ENCODE assay signal across 12 cellular contexts in genomic region chr19:4709440-4710280, GRCh38. TPM values are rescaled to one million over a fixed set of nuclear protein-coding genes. Genes with fewer than 3 reads are reported as not detected.
DNase-seq lines count a peak whose midpoint lies in the region; ATAC-seq and TF ChIP-seq lines count a peak whose summit lies in the region.
"Had no signal": no experiment of that assay in that cellular context is flagged by ENCODE, and none has a peak within 500 bp of the region (broad histone marks: within the 10 kb centered on the region; RNA-seq: fewer than 3 reads in every experiment).

No MANE protein-coding gene starts in this region.

- peaks cover 59% of the 10 kb centered on the region for H3K36me3 ChIP-seq in IMR-90 (ENCODE audit: control insufficient read depth, insufficient read depth, low read length)
- peaks cover 36% of the 10 kb centered on the region for H3K36me3 ChIP-seq in right atrium auricular region

- no peak overlapping the region for H2BK120ac ChIP-seq in IMR-90 (ENCODE audit: low read depth, low read length)

- H4K5ac ChIP-seq in IMR-90 (ENCODE audit: low read depth, low read length): no peak overlapping the region

- BruUV-seq in IMR-90 (replicated peaks; lab: Mats Ljungman, UMichigan): no TSS peak

- H3K27ac Mint-ChIP-seq in activated T-helper 2 cell treated with anti-CD3 and anti-CD28 coated beads, Interferon-gamma antibody, Interleukin-2, Interleukin-4, amounts not matched to agents 10 μg/mL and 5 μg/mL and 100 μg/mL, durations not matched to agents 14 hours and 24 hours and 36 hours: peak overlapping the region; percentile 43
- H3K27ac Mint-ChIP-seq: activated naive CD8-positive, alpha-beta T cell had no signal

- H3K9me3 ChIP-seq in IMR-90 (ENCODE audit: control insufficient read depth, insufficient read depth, low read length) (no peaks in the 10 kb centered on the region), right atrium auricular region (no peaks in the 10 kb centered on the region)

- H3K18ac ChIP-seq in IMR-90 (ENCODE audit: low read depth, low read length): no peak overlapping the region

- H2BK20ac ChIP-seq in IMR-90 (ENCODE audit: low read depth, low read length): no peak overlapping the region

- H3K4me3 ChIP-seq in IMR-90 (ENCODE audit: insufficient read depth, low read depth, low read length) (no peak overlapping the region), right atrium auricular region (no peak overlapping the region), skin epidermis (no peak overlapping the region)

- no peak for TF ChIP-seq RAD21 in IMR-90 (IDR thresholded peaks at IDR 0.05; ENCODE audit: low read length)

- H2AK9ac ChIP-seq in IMR-90 (replicated peaks; ENCODE audit: low read depth, low read length, poor library complexity): peak overlapping the region; percentile 87

- H3K27me3 ChIP-seq in IMR-90 (ENCODE audit: control insufficient read depth, insufficient read depth, low read length) (no peaks in the 10 kb centered on the region), right atrium auricular region (no peaks in the 10 kb centered on the region)

- H3K9ac ChIP-seq in IMR-90 (ENCODE audit: low read depth, low read length): no peak overlapping the region

- peaks cover 41% of the 10 kb centered on the region for H3K36me3 Mint-ChIP-seq in activated T-helper 2 cell treated with anti-CD3 and anti-CD28 coated beads, Interferon-gamma antibody, Interleukin-2, Interleukin-4, amounts not matched to agents 10 μg/mL and 5 μg/mL and 100 μg/mL, durations not matched to agents 14 hours and 24 hours and 36 hours (ENCODE audit: low read depth)

- no peak overlapping the region for H3K56ac ChIP-seq in IMR-90 (ENCODE audit: extremely low read depth, insufficient read depth, low read length)

- H2AFZ ChIP-seq in IMR-90 (replicated peaks; ENCODE audit: low read length, poor library complexity): no peak overlapping the region

- no peak overlapping the region; the same call in 2 of the 3 replicates for H2BK15ac ChIP-seq in IMR-90 (ENCODE audit: low read depth, low read length)

- peaks cover 18% of the 10 kb centered on the region for H3K4me1 ChIP-seq in IMR-90 (ENCODE audit: control insufficient read depth, insufficient read depth, low read length)
- peaks cover 0 to 56% of the 10 kb centered on the region in 2 donors for H3K4me1 ChIP-seq in right atrium auricular region

- peaks cover 15% of the 10 kb centered on the region for H3K9me1 ChIP-seq in IMR-90 (ENCODE audit: insufficient read depth, low read length)

- H3K23ac ChIP-seq in IMR-90 (ENCODE audit: low read depth, low read length): no peak overlapping the region

- POLR2A ChIA-PET in IMR-90 (lab: Charles Lee; ENCODE audit: unreplicated experiment): no interaction called here

- H3K4me3 Mint-ChIP-seq in activated T-helper 2 cell treated with anti-CD3 and anti-CD28 coated beads, Interferon-gamma antibody, Interleukin-2, Interleukin-4, amounts not matched to agents 10 μg/mL and 5 μg/mL and 100 μg/mL, durations not matched to agents 14 hours and 24 hours and 36 hours (ENCODE audit: low read depth): no peak overlapping the region
- H3K4me3 Mint-ChIP-seq: activated naive CD8-positive, alpha-beta T cell had no signal

- no peak overlapping the region for H3K4ac ChIP-seq in IMR-90 (ENCODE audit: low read depth, low read length)

- dilution Hi-C loops in IMR-90 (cut with HindIII; ENCODE audit: low sequenced_read_pairs, unreplicated experiment): no loop called here

- H2BK5ac ChIP-seq in IMR-90 (ENCODE audit: low read depth, low read length, poor library complexity, severe bottlenecking): peak overlapping the region; percentile 37

- no peak overlapping the region for H3K27ac ChIP-seq in IMR-90 (ENCODE audit: insufficient read depth, low read length)
- peak overlapping the region; percentile 55 to 57 for H3K27ac ChIP-seq in right atrium auricular region
- peak overlapping the region in 13 of 21 experiments; percentile 2 to 60 (median 29) for H3K27ac ChIP-seq in skin epidermis
- H3K27ac ChIP-seq: VCaP had no signal

- in situ Hi-C loops in IMR-90 (cut with MboI; ENCODE audit: low sequenced_read_pairs): no loop called here

- no peaks in the 10 kb centered on the region; the same call in 1 of the 2 replicates for H4K20me1 ChIP-seq in IMR-90 (ENCODE audit: insufficient read depth, low read length)

- ATAC-seq in IMR-90 (ENCODE audit: low read depth) (no peak), GM21515 (IDR thresholded peaks at IDR 0.05; ENCODE audit: unreplicated experiment) (no peak), GM19351 (IDR thresholded peaks at IDR 0.05; ENCODE audit: unreplicated experiment) (no peak)

- CTCF ChIA-PET in IMR-90 (lab: Yijun Ruan, JAX): no interaction called here

- no peak for TF ChIP-seq CTCF in IMR-90 (conservative IDR thresholded peaks at IDR 0.05; ENCODE audit: low read depth, low read length)
- TF ChIP-seq CTCF in right atrium auricular region (IDR thresholded peaks at IDR 0.05): no peak

- no peaks in the 10 kb centered on the region for H3K27me3 Mint-ChIP-seq in activated T-helper 2 cell treated with anti-CD3 and anti-CD28 coated beads, Interferon-gamma antibody, Interleukin-2, Interleukin-4, amounts not matched to agents 10 μg/mL and 5 μg/mL and 100 μg/mL, durations not matched to agents 14 hours and 24 hours and 36 hours (ENCODE audit: low read depth)
- H3K27me3 Mint-ChIP-seq: activated naive CD8-positive, alpha-beta T cell had no signal

- WGBS in IMR-90 (ENCODE audit: extremely low coverage in 2 of 2, insufficient read length in 1 of 2), 2 experiments: 96% methylated on average over 10 of the region's 20 CpGs; no CpG with 5 or more reads in 1 of the 2 experiments

- intact Hi-C loops in IMR-90 (cut with micrococcal nuclease): no loop called here
- intact Hi-C loops in activated T-helper 2 cell treated with anti-CD3 and anti-CD28 coated beads, Interferon-gamma antibody, Interleukin-2, Interleukin-4, amounts not matched to agents 10 μg/mL and 5 μg/mL and 100 μg/mL, durations not matched to agents 14 hours and 24 hours and 36 hours (cut with micrococcal nuclease): no loop called here

- peaks cover 2% of the 10 kb centered on the region for H3K4me1 Mint-ChIP-seq in activated T-helper 2 cell treated with anti-CD3 and anti-CD28 coated beads, Interferon-gamma antibody, Interleukin-2, Interleukin-4, amounts not matched to agents 10 μg/mL and 5 μg/mL and 100 μg/mL, durations not matched to agents 14 hours and 24 hours and 36 hours (ENCODE audit: low read depth)

- no peak overlapping the region for H3K4me2 ChIP-seq in IMR-90 (ENCODE audit: low read depth, low read length)

- TF ChIP-seq POLR2A in IMR-90 (IDR thresholded peaks at IDR 0.05; ENCODE audit: low read depth, low read length): no peak

- peaks cover 43 to 79% of the 10 kb centered on the region in 2 experiments for H3K79me1 ChIP-seq in IMR-90 (ENCODE audit: low read depth in 1 of 2, low read length in 2 of 2)

- H3K9me3 Mint-ChIP-seq in activated T-helper 2 cell treated with anti-CD3 and anti-CD28 coated beads, Interferon-gamma antibody, Interleukin-2, Interleukin-4, amounts not matched to agents 10 μg/mL and 5 μg/mL and 100 μg/mL, durations not matched to agents 14 hours and 24 hours and 36 hours: no peaks in the 10 kb centered on the region

- DNase-seq in IMR-90: no peak
- DNase-seq in activated T-helper 2 cell treated with anti-CD3 and anti-CD28 coated beads, Interferon-gamma antibody, Interleukin-2, Interleukin-4, amounts not matched to agents 10 μg/mL and 5 μg/mL and 100 μg/mL, durations not matched to agents 14 hours and 24 hours and 36 hours (ENCODE audit: low spot score): no peak
- no peak for DNase-seq in right atrium auricular region (ENCODE audit: low spot score)
- DNase-seq in NCI-H510A treated with DMSO at 0.1 percent for 48 hours (lab: John Stamatoyannopoulos, UW): no peak
- no peak for DNase-seq in islet precursor cell
- DNase-seq: NCI-H2029 treated with DMSO at 0.1 percent for 48 hours, occipital lobe had no signal

- H3K14ac ChIP-seq in IMR-90 (replicated peaks; ENCODE audit: low read depth, low read length): no peak overlapping the region

- H2AK5ac ChIP-seq in IMR-90 (ENCODE audit: low read depth, low read length): 0 out of 2 replicates have a peak overlapping the region, but pooled peaks have one; percentile 9

- H4K91ac ChIP-seq in IMR-90 (ENCODE audit: insufficient read depth, low read depth, low read length): no peak overlapping the region

- no peak overlapping the region for H4K8ac ChIP-seq in IMR-90 (ENCODE audit: low read depth in 2 of 2, low read length in 2 of 2)

TF ChIP-seq in IMR-90, 13 proteins besides CTCF, POLR2A, EP300 and RAD21 (continues in another document):
- TF ChIP-seq MAFK (IDR thresholded peaks at IDR 0.05; ENCODE audit: low read depth, low read length): no peak
- no peak for TF ChIP-seq RCOR1 (IDR thresholded peaks at IDR 0.05; ENCODE audit: insufficient replicate concordance, low read length)
- no peak for TF ChIP-seq MXI1 (IDR thresholded peaks at IDR 0.05; ENCODE audit: borderline replicate concordance, low read depth, low read length)
- TF ChIP-seq SMC3 (IDR thresholded peaks at IDR 0.05; ENCODE audit: low read depth, low read length): no peak
- TF ChIP-seq CHD1 (IDR thresholded peaks at IDR 0.05; ENCODE audit: low read depth, low read length): no peak
- TF ChIP-seq, protein P1, sequence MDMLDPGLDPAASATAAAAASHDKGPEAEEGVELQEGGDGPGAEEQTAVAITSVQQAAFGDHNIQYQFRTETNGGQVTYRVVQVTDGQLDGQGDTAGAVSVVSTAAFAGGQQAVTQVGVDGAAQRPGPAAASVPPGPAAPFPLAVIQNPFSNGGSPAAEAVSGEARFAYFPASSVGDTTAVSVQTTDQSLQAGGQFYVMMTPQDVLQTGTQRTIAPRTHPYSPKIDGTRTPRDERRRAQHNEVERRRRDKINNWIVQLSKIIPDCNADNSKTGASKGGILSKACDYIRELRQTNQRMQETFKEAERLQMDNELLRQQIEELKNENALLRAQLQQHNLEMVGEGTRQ (IDR thresholded peaks at IDR 0.05; ENCODE audit: low read depth, low read length): no peak
- no peak for TF ChIP-seq FOS (IDR thresholded peaks at IDR 0.05; ENCODE audit: low read depth, low read length)

RNA-seq across cellular contexts. Expression of gene DPP9, which starts 14.0 kb away (rescaled TPM):
- 12.2 and 12.4 TPM in 2 replicates for total RNA-seq in IMR-90 (2012; rRNA removed)
- polyA plus RNA-seq in IMR-90 (2012; rRNA removed): 33.0 and 37.3 TPM in 2 replicates
- polyA plus RNA-seq in IMR-90 (2012; cell fraction: cytosol; rRNA removed): 27.1 and 46.5 TPM in 2 replicates
- 36.9 and 57.3 TPM in 2 replicates for polyA plus RNA-seq in IMR-90 (2012; cell fraction: nucleus; rRNA removed; ENCODE audit: low replicate concordance)
- 84.8 and 87.2 TPM in 2 replicates for total RNA-seq in activated T-helper 2 cell treated with anti-CD3 and anti-CD28 coated beads, Interferon-gamma antibody, Interleukin-2, Interleukin-4, amounts not matched to agents 10 μg/mL and 5 μg/mL and 100 μg/mL, durations not matched to agents 14 hours and 24 hours and 36 hours
- total RNA-seq in right atrium auricular region: 10 to 100 TPM; 36.2 to 50.4 TPM

RNA-seq across cellular contexts. Expression of gene MYDGF, which starts 39.5 kb away (rescaled TPM):
- 160 and 203 TPM in 2 replicates for total RNA-seq in IMR-90 (2012; rRNA removed)
- polyA plus RNA-seq in IMR-90 (2012; rRNA removed): 310 and 381 TPM in 2 replicates
- 436 and 568 TPM in 2 replicates for polyA plus RNA-seq in IMR-90 (2012; cell fraction: cytosol; rRNA removed)
- 93.6 and 181 TPM in 2 replicates for polyA plus RNA-seq in IMR-90 (2012; cell fraction: nucleus; rRNA removed; ENCODE audit: low replicate concordance)
- total RNA-seq in activated T-helper 2 cell treated with anti-CD3 and anti-CD28 coated beads, Interferon-gamma antibody, Interleukin-2, Interleukin-4, amounts not matched to agents 10 μg/mL and 5 μg/mL and 100 μg/mL, durations not matched to agents 14 hours and 24 hours and 36 hours: 105 and 110 TPM in 2 replicates
- 10 to 100 TPM; 26.3 to 36.6 TPM for total RNA-seq in right atrium auricular region
